In genomic region chr11:78740175-78741161, GRCh38 we compare ENCODE assay signal across 1 cellular context.
TF ChIP-seq lines count a peak whose summit lies in the region.

No MANE protein-coding gene starts in this region.

TF ChIP-seq in SK-N-SH, 30 proteins besides CTCF, POLR2A, EP300 and RAD21 (continued from another document):
- no peak for TF ChIP-seq REST (IDR thresholded peaks at IDR 0.05; ENCODE audit: low read depth, low read length)
- TF ChIP-seq JUND (IDR thresholded peaks at IDR 0.05), result no peak
- no peak for TF ChIP-seq FOSL2 (IDR thresholded peaks at IDR 0.05; ENCODE audit: borderline replicate concordance, low read depth)
- TF ChIP-seq FOXJ3 (CRISPR knock-in tag; IDR thresholded peaks at IDR 0.05), result peak; percentile 85
- TF ChIP-seq YY1 (IDR thresholded peaks at IDR 0.05; ENCODE audit: low read depth), result no peak
- TF ChIP-seq NRF1 (IDR thresholded peaks at IDR 0.05; ENCODE audit: low read depth, low read length), result no peak
- TF ChIP-seq ELF1 (IDR thresholded peaks at IDR 0.05), result no peak
- TF ChIP-seq USF1 (IDR thresholded peaks at IDR 0.05; ENCODE audit: borderline replicate concordance, low read depth), result no peak
- TF ChIP-seq EZH2phosphoT487 (IDR thresholded peaks at IDR 0.05; ENCODE audit: borderline replicate concordance, low read depth), result no peak
- TF ChIP-seq MXI1 (IDR thresholded peaks at IDR 0.05; ENCODE audit: low read depth, low read length), result no peak
- peak; percentile 72 for TF ChIP-seq CHD2 (IDR thresholded peaks at IDR 0.05; ENCODE audit: low read length, partially characterized antibody)
